In genomic region chr15:90562669-90563068, GRCh38 we compare ENCODE assay signal across 1 cellular context.
TF ChIP-seq lines count a peak whose summit lies in the region.

No MANE protein-coding gene starts in this region.

TF ChIP-seq in GM12878, 131 proteins besides CTCF, POLR2A, EP300 and RAD21:
- TF ChIP-seq USF2 (IDR thresholded peaks at IDR 0.05; ENCODE audit: borderline replicate concordance, low read depth, low read length) (no peak), SMAD5 (IDR thresholded peaks at IDR 0.05; ENCODE audit: low read depth) (no peak), SIX5 (IDR thresholded peaks at IDR 0.05; ENCODE audit: low read depth, low read length, severe bottlenecking) (no peak), SKIL (IDR thresholded peaks at IDR 0.05; ENCODE audit: low read depth, poor library complexity, severe bottlenecking) (no peak), CUX1 (IDR thresholded peaks at IDR 0.05; ENCODE audit: insufficient replicate concordance, low read depth, low read length) (no peak), RAD51 (IDR thresholded peaks at IDR 0.05) (no peak), POU2F2 (IDR thresholded peaks at IDR 0.05; ENCODE audit: borderline replicate concordance, low read depth, low read length) (no peak), CREM (IDR thresholded peaks at IDR 0.05; ENCODE audit: low read depth) (no peak), EGR1 (IDR thresholded peaks at IDR 0.05; ENCODE audit: borderline replicate concordance in 1 of 2, low read depth in 2 of 2, low read length in 2 of 2) (no peak)
